9 cellular contexts compared by ENCODE assay signal in genomic region chr4:174119818-174120217, GRCh38.
DNase-seq lines count a peak whose midpoint lies in the region; ATAC-seq and TF ChIP-seq lines count a peak whose summit lies in the region.
"Had no signal": no experiment of that assay in that cellular context is flagged by ENCODE, and none has a peak within 500 bp of the region (broad histone marks: within the 10 kb centered on the region; RNA-seq: fewer than 3 reads in every experiment).

No MANE protein-coding gene starts in this region.

- H3K9me3 ChIP-seq in SK-N-MC (ENCODE audit: low read depth, low read length): no peaks in the 10 kb centered on the region
- no peaks in the 10 kb centered on the region for H3K9me3 ChIP-seq in heart left ventricle

- TF ChIP-seq CTCF in heart left ventricle (IDR thresholded peaks at IDR 0.05) (no peak), retinal pigment epithelial cell (conservative IDR thresholded peaks at IDR 0.05; ENCODE audit: low read depth, low read length) (no peak)

- H3K27ac ChIP-seq in SK-N-MC (peak overlapping the region; percentile 15; the same call in 1 of the 2 replicates), heart left ventricle (peak overlapping the region in 5 of 12 donors; percentile 6 to 74 (median 32))

- peak overlapping the region; percentile 68 for H3K9ac ChIP-seq in SK-N-MC (ENCODE audit: insufficient read length)

- ATAC-seq in heart left ventricle (no peak), GM19328 (IDR thresholded peaks at IDR 0.05; ENCODE audit: unreplicated experiment) (no peak)
- ATAC-seq: stimulated activated effector memory CD8-positive, alpha-beta T cell treated with anti-CD3 and anti-CD28 coated beads, Interleukin-12 subunit alpha, Interleukin-12 subunit beta, amount 100 ng/mL, for 72 hours had no signal

- in situ Hi-C loops in G401 (cut with HindIII; ENCODE audit: low sequenced_read_pairs): no loop called here

- TF ChIP-seq POLR2A in heart left ventricle (IDR thresholded peaks at IDR 0.05): no peak

- no peaks in the 10 kb centered on the region for H3K27me3 ChIP-seq in heart left ventricle

- H3K36me3 ChIP-seq in SK-N-MC (ENCODE audit: insufficient read depth, low read length) (no peaks in the 10 kb centered on the region), heart left ventricle (no peaks in the 10 kb centered on the region)

- intact Hi-C loops in heart left ventricle (cut with DNase I): loop anchor here in 8 of 10 donors (2.0 to 10.0 kb wide), 6 partner anchors 125 to 615 kb away; no protein-coding TSS in a partner anchor

- peaks cover 0 to 22% (median 2%) of the 10 kb centered on the region in 12 donors for H3K4me1 ChIP-seq in heart left ventricle

- DNase-seq in G401 (ENCODE audit: low spot score): peak; percentile 6
- no peak for DNase-seq in SK-N-MC (ENCODE audit: low read depth, low spot score)
- no peak for DNase-seq in heart left ventricle
- DNase-seq in retinal pigment epithelial cell (ENCODE audit: low read depth): no peak
- no peak for DNase-seq in NCI-H2029 (lab: John Stamatoyannopoulos, UW)
- no peak for DNase-seq in mesenteric fat pad (ENCODE audit: low spot score)
- no peak for DNase-seq in T-helper 1 cell

- 26 to 37% (median 29%) methylated on average over 3 of the region's 3 CpGs for WGBS in heart left ventricle, 4 donors

- H3K4me3 ChIP-seq in SK-N-MC: peak overlapping the region; percentile 77
- peak overlapping the region; percentile 16 to 59 (median 40) for H3K4me3 ChIP-seq in heart left ventricle
- peak overlapping the region; percentile 41 for H3K4me3 ChIP-seq in retinal pigment epithelial cell (ENCODE audit: low read length)
